1 cellular context compared by ENCODE assay signal in the genomic region with DNA sequence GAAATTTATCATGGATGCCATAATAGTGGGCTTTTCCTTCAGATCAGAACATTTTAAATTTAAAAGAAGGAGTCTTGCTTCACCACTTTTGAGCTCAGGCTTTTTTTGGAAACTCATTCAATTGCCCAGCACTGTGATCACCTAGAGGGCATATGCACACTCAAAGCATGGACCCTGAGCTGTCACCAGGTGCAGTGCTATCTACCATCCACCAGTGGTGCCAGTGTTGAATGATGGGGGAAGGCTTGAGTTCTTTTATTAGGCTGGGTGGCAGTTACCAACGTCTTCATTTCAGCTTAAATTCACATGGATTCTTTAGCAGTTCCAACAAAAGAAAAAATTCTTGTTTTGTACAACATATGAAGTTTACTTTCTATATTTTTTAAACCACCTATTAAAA.
TF ChIP-seq lines count a peak whose summit lies in the region.

No MANE protein-coding gene starts in this region.

TF ChIP-seq in GM23338, 12 proteins besides CTCF, POLR2A, EP300 and RAD21:
- TF ChIP-seq, protein P1, sequence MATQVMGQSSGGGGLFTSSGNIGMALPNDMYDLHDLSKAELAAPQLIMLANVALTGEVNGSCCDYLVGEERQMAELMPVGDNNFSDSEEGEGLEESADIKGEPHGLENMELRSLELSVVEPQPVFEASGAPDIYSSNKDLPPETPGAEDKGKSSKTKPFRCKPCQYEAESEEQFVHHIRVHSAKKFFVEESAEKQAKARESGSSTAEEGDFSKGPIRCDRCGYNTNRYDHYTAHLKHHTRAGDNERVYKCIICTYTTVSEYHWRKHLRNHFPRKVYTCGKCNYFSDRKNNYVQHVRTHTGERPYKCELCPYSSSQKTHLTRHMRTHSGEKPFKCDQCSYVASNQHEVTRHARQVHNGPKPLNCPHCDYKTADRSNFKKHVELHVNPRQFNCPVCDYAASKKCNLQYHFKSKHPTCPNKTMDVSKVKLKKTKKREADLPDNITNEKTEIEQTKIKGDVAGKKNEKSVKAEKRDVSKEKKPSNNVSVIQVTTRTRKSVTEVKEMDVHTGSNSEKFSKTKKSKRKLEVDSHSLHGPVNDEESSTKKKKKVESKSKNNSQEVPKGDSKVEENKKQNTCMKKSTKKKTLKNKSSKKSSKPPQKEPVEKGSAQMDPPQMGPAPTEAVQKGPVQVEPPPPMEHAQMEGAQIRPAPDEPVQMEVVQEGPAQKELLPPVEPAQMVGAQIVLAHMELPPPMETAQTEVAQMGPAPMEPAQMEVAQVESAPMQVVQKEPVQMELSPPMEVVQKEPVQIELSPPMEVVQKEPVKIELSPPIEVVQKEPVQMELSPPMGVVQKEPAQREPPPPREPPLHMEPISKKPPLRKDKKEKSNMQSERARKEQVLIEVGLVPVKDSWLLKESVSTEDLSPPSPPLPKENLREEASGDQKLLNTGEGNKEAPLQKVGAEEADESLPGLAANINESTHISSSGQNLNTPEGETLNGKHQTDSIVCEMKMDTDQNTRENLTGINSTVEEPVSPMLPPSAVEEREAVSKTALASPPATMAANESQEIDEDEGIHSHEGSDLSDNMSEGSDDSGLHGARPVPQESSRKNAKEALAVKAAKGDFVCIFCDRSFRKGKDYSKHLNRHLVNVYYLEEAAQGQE (IDR thresholded peaks at IDR 0.05; ENCODE audit: unreplicated experiment): no peak
- TF ChIP-seq ZNF114 (CRISPR knock-in tag; IDR thresholded peaks at IDR 0.05): no peak
- no peak for TF ChIP-seq STAT1 (IDR thresholded peaks at IDR 0.05; ENCODE audit: unreplicated experiment)
- TF ChIP-seq, protein P2, sequence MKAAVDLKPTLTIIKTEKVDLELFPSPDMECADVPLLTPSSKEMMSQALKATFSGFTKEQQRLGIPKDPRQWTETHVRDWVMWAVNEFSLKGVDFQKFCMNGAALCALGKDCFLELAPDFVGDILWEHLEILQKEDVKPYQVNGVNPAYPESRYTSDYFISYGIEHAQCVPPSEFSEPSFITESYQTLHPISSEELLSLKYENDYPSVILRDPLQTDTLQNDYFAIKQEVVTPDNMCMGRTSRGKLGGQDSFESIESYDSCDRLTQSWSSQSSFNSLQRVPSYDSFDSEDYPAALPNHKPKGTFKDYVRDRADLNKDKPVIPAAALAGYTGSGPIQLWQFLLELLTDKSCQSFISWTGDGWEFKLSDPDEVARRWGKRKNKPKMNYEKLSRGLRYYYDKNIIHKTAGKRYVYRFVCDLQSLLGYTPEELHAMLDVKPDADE (IDR thresholded peaks at IDR 0.05): no peak
- TF ChIP-seq EZH2phosphoT487 (IDR thresholded peaks at IDR 0.05; ENCODE audit: unreplicated experiment): no peak
- no peak for TF ChIP-seq EZH2 (IDR thresholded peaks at IDR 0.05; ENCODE audit: low read depth, unreplicated experiment)
- TF ChIP-seq, protein P3, sequence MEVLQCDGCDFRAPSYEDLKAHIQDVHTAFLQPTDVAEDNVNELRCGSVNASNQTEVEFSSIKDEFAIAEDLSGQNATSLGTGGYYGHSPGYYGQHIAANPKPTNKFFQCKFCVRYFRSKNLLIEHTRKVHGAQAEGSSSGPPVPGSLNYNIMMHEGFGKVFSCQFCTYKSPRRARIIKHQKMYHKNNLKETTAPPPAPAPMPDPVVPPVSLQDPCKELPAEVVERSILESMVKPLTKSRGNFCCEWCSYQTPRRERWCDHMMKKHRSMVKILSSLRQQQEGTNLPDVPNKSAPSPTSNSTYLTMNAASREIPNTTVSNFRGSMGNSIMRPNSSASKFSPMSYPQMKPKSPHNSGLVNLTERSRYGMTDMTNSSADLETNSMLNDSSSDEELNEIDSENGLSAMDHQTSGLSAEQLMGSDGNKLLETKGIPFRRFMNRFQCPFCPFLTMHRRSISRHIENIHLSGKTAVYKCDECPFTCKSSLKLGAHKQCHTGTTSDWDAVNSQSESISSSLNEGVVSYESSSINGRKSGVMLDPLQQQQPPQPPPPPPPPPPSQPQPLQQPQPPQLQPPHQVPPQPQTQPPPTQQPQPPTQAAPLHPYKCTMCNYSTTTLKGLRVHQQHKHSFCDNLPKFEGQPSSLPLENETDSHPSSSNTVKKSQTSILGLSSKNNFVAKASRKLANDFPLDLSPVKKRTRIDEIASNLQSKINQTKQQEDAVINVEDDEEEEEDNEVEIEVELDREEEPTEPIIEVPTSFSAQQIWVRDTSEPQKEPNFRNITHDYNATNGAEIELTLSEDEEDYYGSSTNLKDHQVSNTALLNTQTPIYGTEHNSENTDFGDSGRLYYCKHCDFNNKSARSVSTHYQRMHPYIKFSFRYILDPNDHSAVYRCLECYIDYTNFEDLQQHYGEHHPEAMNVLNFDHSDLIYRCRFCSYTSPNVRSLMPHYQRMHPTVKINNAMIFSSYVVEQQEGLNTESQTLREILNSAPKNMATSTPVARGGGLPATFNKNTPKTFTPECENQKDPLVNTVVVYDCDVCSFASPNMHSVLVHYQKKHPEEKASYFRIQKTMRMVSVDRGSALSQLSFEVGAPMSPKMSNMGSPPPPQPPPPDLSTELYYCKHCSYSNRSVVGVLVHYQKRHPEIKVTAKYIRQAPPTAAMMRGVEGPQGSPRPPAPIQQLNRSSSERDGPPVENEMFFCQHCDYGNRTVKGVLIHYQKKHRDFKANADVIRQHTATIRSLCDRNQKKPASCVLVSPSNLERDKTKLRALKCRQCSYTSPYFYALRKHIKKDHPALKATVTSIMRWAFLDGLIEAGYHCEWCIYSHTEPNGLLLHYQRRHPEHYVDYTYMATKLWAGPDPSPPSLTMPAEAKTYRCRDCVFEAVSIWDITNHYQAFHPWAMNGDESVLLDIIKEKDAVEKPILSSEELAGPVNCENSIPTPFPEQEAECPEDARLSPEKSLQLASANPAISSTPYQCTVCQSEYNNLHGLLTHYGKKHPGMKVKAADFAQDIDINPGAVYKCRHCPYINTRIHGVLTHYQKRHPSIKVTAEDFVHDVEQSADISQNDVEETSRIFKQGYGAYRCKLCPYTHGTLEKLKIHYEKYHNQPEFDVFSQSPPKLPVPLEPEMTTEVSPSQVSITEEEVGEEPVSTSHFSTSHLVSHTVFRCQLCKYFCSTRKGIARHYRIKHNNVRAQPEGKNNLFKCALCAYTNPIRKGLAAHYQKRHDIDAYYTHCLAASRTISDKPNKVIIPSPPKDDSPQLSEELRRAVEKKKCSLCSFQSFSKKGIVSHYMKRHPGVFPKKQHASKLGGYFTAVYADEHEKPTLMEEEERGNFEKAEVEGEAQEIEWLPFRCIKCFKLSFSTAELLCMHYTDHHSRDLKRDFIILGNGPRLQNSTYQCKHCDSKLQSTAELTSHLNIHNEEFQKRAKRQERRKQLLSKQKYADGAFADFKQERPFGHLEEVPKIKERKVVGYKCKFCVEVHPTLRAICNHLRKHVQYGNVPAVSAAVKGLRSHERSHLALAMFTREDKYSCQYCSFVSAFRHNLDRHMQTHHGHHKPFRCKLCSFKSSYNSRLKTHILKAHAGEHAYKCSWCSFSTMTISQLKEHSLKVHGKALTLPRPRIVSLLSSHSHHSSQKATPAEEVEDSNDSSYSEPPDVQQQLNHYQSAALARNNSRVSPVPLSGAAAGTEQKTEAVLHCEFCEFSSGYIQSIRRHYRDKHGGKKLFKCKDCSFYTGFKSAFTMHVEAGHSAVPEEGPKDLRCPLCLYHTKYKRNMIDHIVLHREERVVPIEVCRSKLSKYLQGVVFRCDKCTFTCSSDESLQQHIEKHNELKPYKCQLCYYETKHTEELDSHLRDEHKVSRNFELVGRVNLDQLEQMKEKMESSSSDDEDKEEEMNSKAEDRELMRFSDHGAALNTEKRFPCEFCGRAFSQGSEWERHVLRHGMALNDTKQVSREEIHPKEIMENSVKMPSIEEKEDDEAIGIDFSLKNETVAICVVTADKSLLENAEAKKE (CRISPR knock-in tag; IDR thresholded peaks at IDR 0.05): no peak
- TF ChIP-seq ZNF331 (CRISPR knock-in tag; IDR thresholded peaks at IDR 0.05; ENCODE audit: low read depth): no peak
- no peak for TF ChIP-seq CREB1 (CRISPR knock-in tag; IDR thresholded peaks at IDR 0.05; ENCODE audit: low read depth)
- no peak for TF ChIP-seq NANOG (IDR thresholded peaks at IDR 0.05; ENCODE audit: borderline replicate concordance)
- no peak for TF ChIP-seq POLR2AphosphoS5 (IDR thresholded peaks at IDR 0.05; ENCODE audit: low read depth)
- TF ChIP-seq JUNB (IDR thresholded peaks at IDR 0.05; ENCODE audit: unreplicated experiment): no peak
